ENCODE assay signal across 16 cellular contexts in genomic region chr5:172091956-172092732, GRCh38.
"Had no signal": no experiment of that assay in that cellular context is flagged by ENCODE, and none has a peak within 500 bp of the region (broad histone marks: within the 10 kb centered on the region; RNA-seq: fewer than 3 reads in every experiment).

No MANE protein-coding gene starts in this region.

- ATAC-seq: left lung had no signal

- H3K36me3 ChIP-seq: thyroid gland had no signal

- H3K4me1 Mint-ChIP-seq: activated B cell treated with CpG ODN at 0.5 μM for 24 hours; activated CD4-positive, alpha-beta T cell treated with anti-CD3 and anti-CD28 coated beads, Interleukin-2, amount 10 ng/mL, durations not matched to agents 7 days and 5 days had no signal

- H3K27ac Mint-ChIP-seq: activated B cell treated with CpG ODN at 0.5 μM for 24 hours, memory B cell, nephron had no signal

- FAIRE-seq: bronchial epithelial cell, frontal cortex, islet of Langerhans had no signal

- H3K27me3 Mint-ChIP-seq: activated B cell treated with CpG ODN at 0.5 μM for 24 hours; activated CD4-positive, alpha-beta T cell treated with anti-CD3 and anti-CD28 coated beads, Interleukin-2, amount 10 ng/mL, durations not matched to agents 7 days and 5 days; memory B cell had no signal

- H3K4me3 ChIP-seq: ascending aorta, heart right ventricle, left lung, thyroid gland, vagina had no signal

- H3K4me3 Mint-ChIP-seq: activated B cell treated with CpG ODN at 0.5 μM for 24 hours; activated CD4-positive, alpha-beta T cell treated with anti-CD3 and anti-CD28 coated beads, Interleukin-2, amount 10 ng/mL, durations not matched to agents 7 days and 5 days; memory B cell; nephron had no signal

- H3K27me3 ChIP-seq: ascending aorta, heart right ventricle, left lung, thyroid gland, vagina had no signal

- H3K27ac ChIP-seq: ascending aorta, heart right ventricle, left lung, thyroid gland, vagina had no signal

- H3K9me3 ChIP-seq: ascending aorta, heart right ventricle, left lung, thyroid gland, vagina had no signal

- H3K9me3 Mint-ChIP-seq: activated B cell treated with CpG ODN at 0.5 μM for 24 hours; activated CD4-positive, alpha-beta T cell treated with anti-CD3 and anti-CD28 coated beads, Interleukin-2, amount 10 ng/mL, durations not matched to agents 7 days and 5 days; memory B cell; nephron had no signal

- DNase-seq: activated B cell treated with CpG ODN at 0.5 μM for 24 hours; activated CD4-positive, alpha-beta T cell treated with anti-CD3 and anti-CD28 coated beads, Interleukin-2, amount 10 ng/mL, durations not matched to agents 7 days and 5 days; activated T-cell treated with anti-CD3 and anti-CD28 coated beads for 4 hours; cortex of kidney; effector memory CD4-positive, alpha-beta T cell; heart right ventricle; left lung; stimulated activated CD4-positive, alpha-beta T cell treated with anti-CD3 and anti-CD28 coated beads, Interleukin-4, amount 100 ng/mL, for 1 hour; thyroid gland had no signal

- H3K4me1 ChIP-seq: ascending aorta, left lung, thyroid gland, vagina had no signal
